In the genomic region with DNA sequence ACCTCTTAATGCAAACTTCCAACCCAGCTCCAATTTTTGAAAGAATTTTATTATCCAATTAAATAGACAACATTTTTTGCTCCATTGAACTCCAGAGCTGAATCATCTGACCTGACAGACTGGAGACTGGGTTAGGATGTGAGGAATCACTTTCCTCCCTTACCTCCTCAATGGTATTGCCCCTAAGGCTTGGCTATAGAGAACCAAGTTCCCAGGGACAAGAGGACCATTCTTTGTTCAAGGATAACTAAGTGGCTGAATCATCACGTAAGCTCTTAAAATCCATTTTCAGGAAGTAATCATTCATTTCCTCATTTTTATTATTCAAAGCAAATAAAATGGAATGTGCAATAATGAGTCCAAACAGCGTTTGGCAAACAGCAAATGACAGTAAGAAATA, we compare ENCODE assay signal across 28 cellular contexts.
A peak's percentile ranks its signal among the peaks of the same experiment; 100 is the strongest.
DNase-seq lines count a peak whose midpoint lies in the region; ATAC-seq, FAIRE-seq and TF ChIP-seq lines count a peak whose summit lies in the region.
"Had no signal": no experiment of that assay in that cellular context is flagged by ENCODE, and none has a peak within 500 bp of the region (broad histone marks: within the 10 kb centered on the region; RNA-seq: fewer than 3 reads in every experiment).

No MANE protein-coding gene starts in this region.

- H3K4me3 ChIP-seq in SK-N-SH (ENCODE audit: low read depth in 2 of 2, low read length in 1 of 2) = no peak overlapping the region
- H3K4me3 ChIP-seq in ascending aorta = no peak overlapping the region
- no peak overlapping the region for H3K4me3 ChIP-seq in sigmoid colon
- H3K4me3 ChIP-seq: dorsolateral prefrontal cortex, MG63, prostate gland, tibial nerve had no signal

- H3K27ac ChIP-seq in SK-N-SH (ENCODE audit: low read depth in 2 of 2, low read length in 1 of 2) (0 out of 4 replicates have a peak overlapping the region, but pooled peaks of 1 of the 2 experiments have one; percentile 17), ascending aorta (no peak overlapping the region), sigmoid colon (no peak overlapping the region)
- H3K27ac ChIP-seq: dorsolateral prefrontal cortex, prostate gland, tibial nerve had no signal

- CTCF ChIA-PET in Calu3 (lab: Charles Lee) (interaction anchor here (0.6 to 1.2 kb wide), 5 partner anchors 14 to 38 kb away, joined by 3 to 4 read pairs (median 3); no protein-coding TSS in a partner anchor), SK-N-SH (lab: Yijun Ruan, JAX) (interaction anchor here (1.0 kb wide), 1 partner anchor 83 kb away, joined by 3 read pairs; no protein-coding TSS in a partner anchor)

- H3K27me3 ChIP-seq in SK-N-SH (ENCODE audit: insufficient read depth) (no peaks in the 10 kb centered on the region), ascending aorta (no peaks in the 10 kb centered on the region), sigmoid colon (peaks cover 0 to 5% (median 0%) of the 10 kb centered on the region in 3 donors)
- H3K27me3 ChIP-seq: MG63, tibial nerve had no signal

- ATAC-seq in activated CD4-positive, CD25-positive, alpha-beta regulatory T cell treated with anti-CD3 and anti-CD28 coated beads, Interleukin-2, amount 50 U/mL, for 24 hours = no peak
- ATAC-seq: activated naive CD4-positive, alpha-beta T cell treated with anti-CD3 and anti-CD28 coated beads, Interleukin-2, amount 50 U/mL, for 72 hours; activated T-helper 17 cell treated with anti-CD3 and anti-CD28 coated beads, Interleukin-2, amount 50 U/mL, for 72 hours had no signal

- H3K4me2 ChIP-seq in SK-N-SH = no peak overlapping the region

- H3K79me2 ChIP-seq in SK-N-SH (ENCODE audit: insufficient read depth) = no peaks in the 10 kb centered on the region

- no TSS peak for BruUV-seq in Calu3 (replicated peaks; lab: Mats Ljungman, UMichigan)

- no peak overlapping the region for H3K4me3 Mint-ChIP-seq in Calu3 (ENCODE audit: low read depth, unreplicated experiment)
- H3K4me3 Mint-ChIP-seq: activated CD4-positive, alpha-beta memory T cell treated with anti-CD3 and anti-CD28 coated beads for 36 hours; activated T-helper 17 cell treated with anti-CD3 and anti-CD28 coated beads, Interleukin-2, amount 50 U/mL, for 72 hours; CD4-positive, alpha-beta T cell; central memory CD8-positive, alpha-beta T cell; naive B cell had no signal

- 16% methylated on average over 2 of the region's 2 CpGs for WGBS in SK-N-SH (ENCODE audit: low lambda C conversion rate)
- 35 to 53% methylated on average over 2 of the region's 2 CpGs for WGBS in sigmoid colon, 2 donors

- H3K9me2 ChIP-seq in SK-N-SH = no peaks in the 10 kb centered on the region

- H3K9me3 ChIP-seq in SK-N-SH = no peaks in the 10 kb centered on the region
- H3K9me3 ChIP-seq in ascending aorta = no peaks in the 10 kb centered on the region
- H3K9me3 ChIP-seq in sigmoid colon = peaks cover 0 to 2% (median 0%) of the 10 kb centered on the region in 4 donors
- H3K9me3 ChIP-seq: MG63, prostate gland, tibial nerve had no signal

- peaks cover 49% of the 10 kb centered on the region for H3K4me1 Mint-ChIP-seq in Calu3 (ENCODE audit: low read depth, unreplicated experiment)
- H3K4me1 Mint-ChIP-seq: activated T-helper 17 cell treated with anti-CD3 and anti-CD28 coated beads, Interleukin-2, amount 50 U/mL, for 72 hours; central memory CD8-positive, alpha-beta T cell; naive B cell had no signal

- peaks cover 6% of the 10 kb centered on the region for H3K9me3 Mint-ChIP-seq in Calu3 (ENCODE audit: low read depth, unreplicated experiment)
- H3K9me3 Mint-ChIP-seq: activated CD4-positive, alpha-beta memory T cell treated with anti-CD3 and anti-CD28 coated beads for 36 hours; activated T-helper 17 cell treated with anti-CD3 and anti-CD28 coated beads, Interleukin-2, amount 50 U/mL, for 72 hours; central memory CD8-positive, alpha-beta T cell had no signal

- H2AFZ ChIP-seq in SK-N-SH (ENCODE audit: low read depth) = no peak overlapping the region

- no peaks in the 10 kb centered on the region for H4K20me1 ChIP-seq in SK-N-SH (ENCODE audit: insufficient read depth)

- POLR2A ChIA-PET in SK-N-SH (lab: Yijun Ruan, JAX) = no interaction called here

- peaks cover 4% of the 10 kb centered on the region for H3F3A ChIP-seq in SK-N-SH (replicated peaks; ENCODE audit: insufficient read depth)

- no peak overlapping the region for H3K9ac ChIP-seq in SK-N-SH

- H3K27me3 Mint-ChIP-seq in Calu3 (ENCODE audit: unreplicated experiment) = no peaks in the 10 kb centered on the region
- H3K27me3 Mint-ChIP-seq: activated CD4-positive, alpha-beta memory T cell treated with anti-CD3 and anti-CD28 coated beads for 36 hours; activated T-helper 17 cell treated with anti-CD3 and anti-CD28 coated beads, Interleukin-2, amount 50 U/mL, for 72 hours; CD4-positive, alpha-beta T cell; central memory CD8-positive, alpha-beta T cell had no signal

- TF ChIP-seq CTCF in Calu3 (IDR thresholded peaks at IDR 0.05; ENCODE audit: unreplicated experiment) (no peak), SK-N-SH (IDR thresholded peaks at IDR 0.05) (no peak), ascending aorta (IDR thresholded peaks at IDR 0.05) (no peak), sigmoid colon (IDR thresholded peaks at IDR 0.05) (no peak)

- TF ChIP-seq EP300 in SK-N-SH (IDR thresholded peaks at IDR 0.05; ENCODE audit: borderline replicate concordance in 1 of 2, low read depth in 1 of 2, low read length in 1 of 2) (no peak), sigmoid colon (IDR thresholded peaks at IDR 0.05) (no peak)

- H3K36me3 ChIP-seq in SK-N-SH (replicated peaks in 1 of 2; ENCODE audit: control insufficient read depth in 1 of 2, insufficient read depth in 2 of 2, low read length in 1 of 2) (no peaks in the 10 kb centered on the region), ascending aorta (no peaks in the 10 kb centered on the region), sigmoid colon (no peaks in the 10 kb centered on the region)
- H3K36me3 ChIP-seq: MG63, prostate gland, tibial nerve had no signal

- no peak for TF ChIP-seq RAD21 in SK-N-SH (IDR thresholded peaks at IDR 0.05; ENCODE audit: low read length)

- DNase-seq in Calu3 (peak; percentile 42), HTR-8/SVneo (ENCODE audit: insufficient read length, low spot score) (peak; percentile 45), SK-N-SH (no peak), islet precursor cell (peak; percentile 53), ascending aorta (ENCODE audit: low spot score in 2 of 2) (no peak), SKM-1 treated with dmso at 0.1 percent for 144 hours (lab: John Stamatoyannopoulos, UW; ENCODE audit: unreplicated experiment) (no peak), sigmoid colon (no peak)
- DNase-seq: activated CD4-positive, alpha-beta memory T cell treated with anti-CD3 and anti-CD28 coated beads for 36 hours; activated CD8-positive, alpha-beta memory T cell treated with anti-CD3 and anti-CD28 coated beads, Interleukin-2, amount 50 U/mL, for 48 hours; anterior cingulate cortex; CD4-positive, alpha-beta T cell; DMS153; dorsolateral prefrontal cortex; HCEC 1CT; head of caudate nucleus; IMR-90; mesendoderm; MG63; naive B cell; NCI-H1436 treated with DMSO at 0.1 percent for 48 hours; NCI-H510A treated with DMSO at 0.1 percent for 48 hours; stimulated activated CD8-positive, alpha-beta memory T cell treated with anti-CD3 and anti-CD28 coated beads, Interleukin-4, amount 100 ng/mL, for 48 hours had no signal

- no peak for FAIRE-seq in HTR-8/SVneo (lab: Jason Lieb, UNC)

- peaks cover 14% of the 10 kb centered on the region for H3K36me3 Mint-ChIP-seq in Calu3 (ENCODE audit: insufficient read depth, unreplicated experiment)
- H3K36me3 Mint-ChIP-seq: activated CD4-positive, alpha-beta memory T cell treated with anti-CD3 and anti-CD28 coated beads for 36 hours had no signal

- intact Hi-C loops in Calu3 (cut with micrococcal nuclease; ENCODE audit: unreplicated experiment) = loop anchor here (5.0 kb wide), 1 partner anchor 153 kb away; no protein-coding TSS in a partner anchor
- intact Hi-C loops in ascending aorta (cut with DNase I) = no loop called here
- intact Hi-C loops in sigmoid colon (cut with DNase I) = no loop called here

- H3K27ac Mint-ChIP-seq in Calu3 (ENCODE audit: unreplicated experiment) = peak overlapping the region; percentile 50
- H3K27ac Mint-ChIP-seq: activated CD4-positive, alpha-beta memory T cell treated with anti-CD3 and anti-CD28 coated beads for 36 hours; activated naive CD4-positive, alpha-beta T cell treated with anti-CD3 and anti-CD28 coated beads, Interleukin-2, amount 50 U/mL, for 72 hours; activated T-helper 17 cell treated with anti-CD3 and anti-CD28 coated beads, Interleukin-2, amount 50 U/mL, for 72 hours; CD4-positive, alpha-beta T cell; naive B cell had no signal

- TF ChIP-seq POLR2A in sigmoid colon (IDR thresholded peaks at IDR 0.05) = no peak

- H3K4me1 ChIP-seq in SK-N-SH (ENCODE audit: control insufficient read depth in 1 of 2, insufficient read depth in 2 of 2, low read depth in 1 of 2, low read length in 1 of 2) = peaks cover 0 to 13% of the 10 kb centered on the region in 2 experiments; a peak in 1 of 4 replicates
- H3K4me1 ChIP-seq in ascending aorta = no peaks in the 10 kb centered on the region
- H3K4me1 ChIP-seq in sigmoid colon = no peaks in the 10 kb centered on the region
- H3K4me1 ChIP-seq: prostate gland, tibial nerve had no signal

TF ChIP-seq in SK-N-SH, 30 proteins besides CTCF, POLR2A, EP300 and RAD21 (continues in another document):
- TF ChIP-seq MEF2A (IDR thresholded peaks at IDR 0.05; ENCODE audit: borderline replicate concordance, low read depth) = no peak
- no peak for TF ChIP-seq SMC3 (IDR thresholded peaks at IDR 0.05; ENCODE audit: low read depth, low read length)
- TF ChIP-seq, protein P1, sequence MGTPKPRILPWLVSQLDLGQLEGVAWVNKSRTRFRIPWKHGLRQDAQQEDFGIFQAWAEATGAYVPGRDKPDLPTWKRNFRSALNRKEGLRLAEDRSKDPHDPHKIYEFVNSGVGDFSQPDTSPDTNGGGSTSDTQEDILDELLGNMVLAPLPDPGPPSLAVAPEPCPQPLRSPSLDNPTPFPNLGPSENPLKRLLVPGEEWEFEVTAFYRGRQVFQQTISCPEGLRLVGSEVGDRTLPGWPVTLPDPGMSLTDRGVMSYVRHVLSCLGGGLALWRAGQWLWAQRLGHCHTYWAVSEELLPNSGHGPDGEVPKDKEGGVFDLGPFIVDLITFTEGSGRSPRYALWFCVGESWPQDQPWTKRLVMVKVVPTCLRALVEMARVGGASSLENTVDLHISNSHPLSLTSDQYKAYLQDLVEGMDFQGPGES (IDR thresholded peaks at IDR 0.05; ENCODE audit: low read depth, low read length) = no peak
- no peak for TF ChIP-seq SIN3A (IDR thresholded peaks at IDR 0.05; ENCODE audit: borderline replicate concordance, low read depth, low read length)
- TF ChIP-seq YY1 (IDR thresholded peaks at IDR 0.05; ENCODE audit: low read depth) = no peak

Comparison
In these comparisons a context has a peak if more than half of its experiments do, and no peak if none do; other contexts are left out.
1. DNase-seq: peak in Calu3 (single experiment), HTR-8/SVneo (single experiment) and islet precursor cell (single experiment); none in SK-N-SH (single experiment), ascending aorta (0 of 2), SKM-1 treated with dmso at 0.1 percent for 144 hours (single experiment) and sigmoid colon (single experiment).